Comparison of ENCODE assay signal across 8 cellular contexts in genomic region chr2:187553908-187554703, GRCh38. TPM values are rescaled to one million over a fixed set of nuclear protein-coding genes. Genes with fewer than 3 reads are reported as not detected.
A peak's percentile ranks its signal among the peaks of the same experiment; 100 is the strongest.
DNase-seq lines count a peak whose midpoint lies in the region; ATAC-seq, FAIRE-seq and TF ChIP-seq lines count a peak whose summit lies in the region.

TSS of gene TFPI (minus strand) at chr2:187554435. CDS start at chr2:187503768, 50,667 bp downstream.

- H3K27me3 ChIP-seq in HUES64 (ENCODE audit: insufficient read depth, low read length) (no peaks in the 10 kb centered on the region), body of pancreas (no peaks in the 10 kb centered on the region), stomach (no peaks in the 10 kb centered on the region)
- no peaks in the 10 kb centered on the region for H3K27me3 ChIP-seq in effector memory CD4-positive, alpha-beta T cell (replicated peaks; ENCODE audit: control insufficient read depth, insufficient read depth, low read length, poor library complexity, severe bottlenecking)

- no peak for DNase-seq in AG04449 (ENCODE audit: low read depth, low spot score)
- DNase-seq in body of pancreas: peak in 3 of 4 donors; percentile 23 to 38 (median 36)
- peak; percentile 57 for DNase-seq in islet precursor cell
- DNase-seq in stomach: no peak
- no peak for DNase-seq in effector memory CD4-positive, alpha-beta T cell
- DNase-seq in head of caudate nucleus: no peak
- no peak for DNase-seq in GM12892 (ENCODE audit: insufficient read length)

- TF ChIP-seq EP300 in stomach (IDR thresholded peaks at IDR 0.05): no peak

- TF ChIP-seq POLR2A in body of pancreas (IDR thresholded peaks at IDR 0.05): peak in 2 of 3 donors; percentile 19 to 41
- no peak for TF ChIP-seq POLR2A in stomach (IDR thresholded peaks at IDR 0.05)
- no peak for TF ChIP-seq POLR2A in GM12892 (IDR thresholded peaks at IDR 0.05; ENCODE audit: low read depth, low read length)

- FAIRE-seq in GM12892 (lab: Jason Lieb, UNC): no peak

- peak; percentile 79 for ATAC-seq in body of pancreas

- H3K9ac ChIP-seq in HUES64 (ENCODE audit: low read depth, low read length): peak within 1 kb of the TSS; percentile 21; the same call in 1 of the 2 replicates

- H3K4me1 ChIP-seq in HUES64 (ENCODE audit: insufficient read depth, low read length): peaks cover 24% of the 10 kb centered on the region
- peaks cover 32% of the 10 kb centered on the region for H3K4me1 ChIP-seq in body of pancreas
- peaks cover 0 to 33% (median 8%) of the 10 kb centered on the region in 4 donors for H3K4me1 ChIP-seq in stomach
- H3K4me1 ChIP-seq in effector memory CD4-positive, alpha-beta T cell (ENCODE audit: control insufficient read depth, insufficient read depth, low read length, poor library complexity, severe bottlenecking): no peaks in the 10 kb centered on the region

- H3K27ac ChIP-seq in HUES64 (ENCODE audit: low read depth, low read length) (peak within 1 kb of the TSS; percentile 87), body of pancreas (peak within 1 kb of the TSS; percentile 54 to 74 (median 64)), stomach (peak within 1 kb of the TSS in 4 of 5 donors; percentile 54 to 74 (median 71))
- no peak within 1 kb of the TSS for H3K27ac ChIP-seq in effector memory CD4-positive, alpha-beta T cell (ENCODE audit: insufficient read depth, low read length, poor library complexity, severe bottlenecking)

- TF ChIP-seq CTCF in AG04449 (IDR thresholded peaks at IDR 0.05; ENCODE audit: insufficient read depth, low read length, missing control alignments) (no peak), body of pancreas (IDR thresholded peaks at IDR 0.05) (no peak), stomach (IDR thresholded peaks at IDR 0.05) (no peak)

- CTCF ChIA-PET in AG04449 (lab: Yijun Ruan, JAX): interaction anchor here (0.8 to 2.9 kb wide), 2 partner anchors 27 to 54 kb away, joined by 5 to 13 read pairs; no protein-coding TSS in a partner anchor

- H3K4me3 ChIP-seq in AG04449 (ENCODE audit: low read depth, low read length): peak within 1 kb of the TSS; percentile 58
- peak within 1 kb of the TSS; percentile 45 for H3K4me3 ChIP-seq in HUES64 (ENCODE audit: low read length)
- H3K4me3 ChIP-seq in body of pancreas: peak within 1 kb of the TSS; percentile 1
- peak within 1 kb of the TSS; percentile 33 to 49 (median 39) for H3K4me3 ChIP-seq in stomach
- no peak within 1 kb of the TSS for H3K4me3 ChIP-seq in effector memory CD4-positive, alpha-beta T cell (ENCODE audit: insufficient read depth, low read depth, low read length, poor library complexity, severe bottlenecking)

- peaks cover 3% of the 10 kb centered on the region; the same call in 1 of the 2 replicates for H3K36me3 ChIP-seq in HUES64 (ENCODE audit: insufficient read depth, low read length)
- H3K36me3 ChIP-seq in body of pancreas (replicated peaks in 1 of 2; ENCODE audit: insufficient read depth in 1 of 2, low read depth in 2 of 2): no peaks in the 10 kb centered on the region
- no peaks in the 10 kb centered on the region for H3K36me3 ChIP-seq in stomach
- no peaks in the 10 kb centered on the region for H3K36me3 ChIP-seq in effector memory CD4-positive, alpha-beta T cell (ENCODE audit: control insufficient read depth, insufficient read depth, low read length)

- WGBS in HUES64: 48% methylated on average over 7 of the region's 9 CpGs
- WGBS in body of pancreas, 2 donors: 18 to 32% methylated on average over 9 of the region's 9 CpGs
- WGBS in stomach, 5 donors: 19 to 30% (median 26%) methylated on average over 9 of the region's 9 CpGs

- POLR2A ChIA-PET in AG04449 (lab: Yijun Ruan, JAX): no interaction called here

- peaks cover 5% of the 10 kb centered on the region; the same call in 1 of the 2 replicates for H3K9me3 ChIP-seq in HUES64 (ENCODE audit: insufficient read depth, low read depth, low read length)
- H3K9me3 ChIP-seq in body of pancreas: no peaks in the 10 kb centered on the region
- H3K9me3 ChIP-seq in stomach: no peaks in the 10 kb centered on the region
- H3K9me3 ChIP-seq in effector memory CD4-positive, alpha-beta T cell (ENCODE audit: control insufficient read depth, low read length): no peaks in the 10 kb centered on the region

- intact Hi-C loops in body of pancreas (cut with DNase I) (no loop called here), stomach (cut with DNase I; ENCODE audit: low total_unique reads) (no loop called here), head of caudate nucleus (cut with DNase I) (no loop called here)

RNA-seq across cellular contexts. Expression of gene TFPI, which starts in this region (rescaled TPM):
- 23.2 TPM for polyA plus RNA-seq in HUES64 (2013, experiment 1 of 2)
- polyA plus RNA-seq in HUES64 (2013, experiment 2 of 2): 32.7 TPM
- total RNA-seq in body of pancreas (10 to 100 TPM; 21.1 to 54.2 TPM), stomach (100 to 1,000 TPM in 1 of 5 donors, 10 to 100 TPM in 3, 1 to 10 TPM in 1; 7.5 to 118 (median 23.9) TPM)
- 10 to 100 TPM; 10.3 to 13.6 (median 12.1) TPM for polyA plus RNA-seq in stomach
- polyA plus RNA-seq in GM12892 (2012; ENCODE audit: missing spikeins): 0.45 TPM

Comparison
In these comparisons a context has a peak if more than half of its experiments do, and no peak if none do; other contexts are left out.
1. DNase-seq: peak in body of pancreas (3 of 4) and islet precursor cell (single experiment); none in AG04449 (single experiment), stomach (single experiment), effector memory CD4-positive, alpha-beta T cell (0 of 3), head of caudate nucleus (0 of 42) and GM12892 (single experiment).
2. POLR2A ChIP-seq: peak in body of pancreas (2 of 3); none in stomach (0 of 4) and GM12892 (single experiment).